Comparison of ENCODE assay signal across 24 cellular contexts in the genomic region with DNA sequence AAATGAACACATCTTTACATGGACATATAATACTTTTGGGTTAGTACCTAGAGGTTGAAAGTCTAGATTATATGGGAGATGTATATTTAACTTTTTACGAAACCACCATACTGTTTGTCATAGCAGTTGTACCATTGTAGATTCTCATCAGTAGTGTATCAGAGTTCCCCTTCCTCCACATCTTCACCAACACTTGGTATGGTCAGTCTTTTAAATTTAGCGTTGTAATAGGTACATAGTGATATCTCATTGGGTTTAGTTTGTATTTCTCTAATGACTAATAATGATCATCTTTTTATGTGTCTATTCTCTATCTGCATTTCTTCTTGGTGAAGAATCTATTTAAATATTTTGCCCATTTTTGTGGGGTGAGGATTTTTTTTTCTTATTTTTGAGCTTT.
DNase-seq lines count a peak whose midpoint lies in the region; ATAC-seq, FAIRE-seq and TF ChIP-seq lines count a peak whose summit lies in the region.
"Had no signal": no experiment of that assay in that cellular context is flagged by ENCODE, and none has a peak within 500 bp of the region (broad histone marks: within the 10 kb centered on the region; RNA-seq: fewer than 3 reads in every experiment).

No MANE protein-coding gene starts in this region.

- H3K9me3 ChIP-seq in A549 (peaks cover 10% of the 10 kb centered on the region; the same call in 1 of the 3 replicates), HEK293 (ENCODE audit: control insufficient read depth, insufficient read depth, low read depth, low read length) (no peaks in the 10 kb centered on the region), GM12878 (replicated peaks; ENCODE audit: control insufficient read depth, insufficient read depth, low read length) (peaks cover 16% of the 10 kb centered on the region), endodermal cell (ENCODE audit: control insufficient read depth, low read length) (peaks cover 53% of the 10 kb centered on the region), breast epithelium (peaks cover 4 to 29% of the 10 kb centered on the region in 2 donors)
- H3K9me3 ChIP-seq: BE2C had no signal

- SMC1A ChIA-PET in GM12878 (lab: Charles Lee; ENCODE audit: uncharacterized antibody, unreplicated experiment) = interaction anchor here (0.7 to 1.0 kb wide), 3 partner anchors 11 to 28 kb away, joined by 3 read pairs; no protein-coding TSS in a partner anchor

- H3K9me3 Mint-ChIP-seq in endodermal cell = peaks cover 47% of the 10 kb centered on the region

- ATAC-seq in A549 (no peak), GM12878 (no peak), GM18519 (IDR thresholded peaks at IDR 0.05; ENCODE audit: low FRiP score, unreplicated experiment) (no peak)

- H3K27ac ChIP-seq in A549 (no peak overlapping the region), HEK293 (ENCODE audit: extremely low read depth, low read depth, low read length) (no peak overlapping the region), GM12878 (ENCODE audit: control insufficient read depth, insufficient read depth) (no peak overlapping the region), endodermal cell (ENCODE audit: low read depth, low read length) (no peak overlapping the region), breast epithelium (no peak overlapping the region)
- H3K27ac ChIP-seq: BLaER1 had no signal

- H3K4me3 ChIP-seq in A549 (no peak overlapping the region), HEK293 (ENCODE audit: low read depth, low read length) (no peak overlapping the region), GM12878 (no peak overlapping the region), endodermal cell (ENCODE audit: low read length) (peak overlapping the region; percentile 56), breast epithelium (no peak overlapping the region)
- H3K4me3 ChIP-seq: BLaER1 had no signal

- H3K4me1 ChIP-seq in A549 = peaks cover 28% of the 10 kb centered on the region
- H3K4me1 ChIP-seq in HEK293 (ENCODE audit: control insufficient read depth, insufficient read depth, low read length) = no peaks in the 10 kb centered on the region
- peaks cover 11% of the 10 kb centered on the region; the same call in 1 of the 2 replicates for H3K4me1 ChIP-seq in GM12878 (ENCODE audit: control insufficient read depth, insufficient read depth, low read length)
- H3K4me1 ChIP-seq in endodermal cell (ENCODE audit: control insufficient read depth, insufficient read depth, low read length) = no peaks in the 10 kb centered on the region
- no peaks in the 10 kb centered on the region for H3K4me1 ChIP-seq in breast epithelium
- H3K4me1 ChIP-seq: BE2C, BLaER1 had no signal

- FAIRE-seq in A549 (lab: Jason Lieb, UNC) (peak; percentile 87), GM12878 (lab: Jason Lieb, UNC) (no peak)
- FAIRE-seq: G401.6, GM12892, GM18507, GM19239 had no signal

- H3K9ac ChIP-seq in GM12878 (ENCODE audit: control insufficient read depth, insufficient read depth, low read length) (no peak overlapping the region), endodermal cell (ENCODE audit: extremely low read depth, low read length, poor library complexity, severe bottlenecking) (no peak overlapping the region)
- H3K9ac ChIP-seq: BLaER1 had no signal

- POLR2A ChIA-PET in A549 (lab: Yijun Ruan, JAX) = no interaction called here
- POLR2A ChIA-PET in HEK293 (lab: Yijun Ruan, JAX) = no interaction called here
- POLR2A ChIA-PET in GM12878 (lab: Charles Lee) = no interaction called here

- in situ Hi-C loops in GM12878 (cut with MboI) = no loop called here

- BruUV-seq in GM12878 (replicated peaks; lab: Mats Ljungman, UMichigan) = no TSS peak

- no peak overlapping the region for H3K4me3 Mint-ChIP-seq in endodermal cell
- H3K4me3 Mint-ChIP-seq: CD14-positive monocyte; CD4-positive, alpha-beta memory T cell; CD4-positive, CD25-positive, alpha-beta regulatory T cell; CD8-positive, alpha-beta memory T cell had no signal

- RAD21 ChIA-PET in GM12878 (lab: Charles Lee; ENCODE audit: unreplicated experiment) = interaction anchor here (1.0 to 1.1 kb wide), 2 partner anchors 16 to 91 kb away, joined by 3 read pairs; no protein-coding TSS in a partner anchor

- DNase-seq in A549 (ENCODE audit: low read depth in 1 of 2, low spot score in 1 of 2) = no peak
- DNase-seq in GM12878 (ENCODE audit: low read depth, low spot score) = no peak
- DNase-seq in endodermal cell = no peak
- DNase-seq in breast epithelium (ENCODE audit: low spot score in 2 of 2) = no peak
- no peak for DNase-seq in stimulated activated CD4-positive, alpha-beta T cell treated with anti-CD3 and anti-CD28 coated beads, Interleukin-2, amount 100 ng/mL, for 24 hours
- no peak for DNase-seq in DMS114 treated with DMSO at 0.1 percent for 48 hours (lab: John Stamatoyannopoulos, UW; ENCODE audit: unreplicated experiment)
- DNase-seq: ACHN; BE2C; C1 segment of cervical spinal cord; CD4-positive, alpha-beta memory T cell; CD4-positive, CD25-positive, alpha-beta regulatory T cell; CD8-positive, alpha-beta memory T cell; COR-L47; DMS 273 treated with DMSO at 0.1 percent for 48 hours; DMS79 treated with DMSO at 0.1 percent for 48 hours; GF-D8 had no signal

- no peak overlapping the region for H2AFZ ChIP-seq in GM12878 (ENCODE audit: control insufficient read depth, low read depth, low read length)

- no peak for TF ChIP-seq RAD21 in A549 (conservative IDR thresholded peaks at IDR 0.05 in 1 of 2, IDR thresholded peaks at IDR 0.05 in 1 of 2)
- no peak for TF ChIP-seq RAD21 in GM12878 (IDR thresholded peaks at IDR 0.05; ENCODE audit: insufficient read depth, low read depth, low read length)

- intact Hi-C loops in GM12878 (cut with micrococcal nuclease; ENCODE audit: unreplicated experiment) (no loop called here), breast epithelium (cut with DNase I; ENCODE audit: low total_unique reads) (no loop called here)

- no peak overlapping the region for H3K27ac Mint-ChIP-seq in endodermal cell
- H3K27ac Mint-ChIP-seq: CD14-positive monocyte; CD4-positive, CD25-positive, alpha-beta regulatory T cell; CD8-positive, alpha-beta memory T cell had no signal

- no peaks in the 10 kb centered on the region for H4K20me1 ChIP-seq in GM12878 (ENCODE audit: control insufficient read depth, insufficient read depth)
- H4K20me1 ChIP-seq: BLaER1 had no signal

- no peaks in the 10 kb centered on the region for H3K79me2 ChIP-seq in GM12878 (ENCODE audit: control insufficient read depth, insufficient read depth, low read length)

- CTCF ChIA-PET in A549 (lab: Yijun Ruan, JAX) = no interaction called here
- CTCF ChIA-PET in HEK293 (lab: Yijun Ruan, JAX) = interaction anchor here (0.6 kb wide), 1 partner anchor 135 kb away, joined by 3 read pairs; no protein-coding TSS in a partner anchor
- CTCF ChIA-PET in GM12878 (lab: Yijun Ruan, JAX) = no interaction called here

- no peak overlapping the region for H3K4me2 ChIP-seq in A549
- H3K4me2 ChIP-seq in GM12878 (ENCODE audit: control insufficient read depth, insufficient read depth) = no peak overlapping the region
- H3K4me2 ChIP-seq: BLaER1 had no signal

- no peak for TF ChIP-seq POLR2A in A549 (IDR thresholded peaks at IDR 0.05; ENCODE audit: low read length)
- TF ChIP-seq POLR2A in GM12878 (IDR thresholded peaks at IDR 0.05; ENCODE audit: low read depth, low read length) = no peak
- no peak for TF ChIP-seq POLR2A in breast epithelium (IDR thresholded peaks at IDR 0.05)

- H3K4me1 Mint-ChIP-seq in endodermal cell = peaks cover 14% of the 10 kb centered on the region
- H3K4me1 Mint-ChIP-seq: CD4-positive, alpha-beta memory T cell; CD4-positive, CD25-positive, alpha-beta regulatory T cell; CD8-positive, alpha-beta memory T cell had no signal

- H3K36me3 Mint-ChIP-seq in endodermal cell (ENCODE audit: low read depth) = peaks cover 1% of the 10 kb centered on the region

- H3K27me3 ChIP-seq in GM12878 (replicated peaks in 1 of 2; ENCODE audit: control insufficient read depth in 2 of 2, insufficient read depth in 2 of 2, low read length in 1 of 2) (no peaks in the 10 kb centered on the region), endodermal cell (ENCODE audit: control insufficient read depth, insufficient read depth, low read length, poor library complexity, severe bottlenecking) (no peaks in the 10 kb centered on the region), breast epithelium (no peaks in the 10 kb centered on the region)
- H3K27me3 ChIP-seq: BE2C, BLaER1 had no signal

- no peaks in the 10 kb centered on the region for H3K36me3 ChIP-seq in HEK293 (ENCODE audit: control insufficient read depth in 2 of 2, insufficient read depth in 1 of 2, low read length in 2 of 2)
- H3K36me3 ChIP-seq in GM12878 (ENCODE audit: control insufficient read depth in 2 of 2, insufficient read depth in 2 of 2, low read length in 1 of 2) = no peaks in the 10 kb centered on the region; a peak in 1 of 4 replicates
- no peaks in the 10 kb centered on the region for H3K36me3 ChIP-seq in endodermal cell (ENCODE audit: control insufficient read depth, insufficient read depth, low read length)
- no peaks in the 10 kb centered on the region for H3K36me3 ChIP-seq in breast epithelium
- H3K36me3 ChIP-seq: BE2C, BLaER1 had no signal

- TF ChIP-seq CTCF in A549 (IDR thresholded peaks at IDR 0.05) = no peak
- TF ChIP-seq CTCF in HEK293 (tag by site-specific recombination; IDR thresholded peaks at IDR 0.05) = no peak
- TF ChIP-seq CTCF in GM12878 (IDR thresholded peaks at IDR 0.05 in 2 of 3, conservative IDR thresholded peaks at IDR 0.05 in 1 of 3; ENCODE audit: control insufficient read depth in 2 of 3, extremely low read depth in 1 of 3, insufficient read depth in 1 of 3, low read depth in 3 of 3, low read length in 3 of 3) = no peak
- TF ChIP-seq CTCF in endodermal cell (conservative IDR thresholded peaks at IDR 0.05) = no peak
- TF ChIP-seq CTCF in breast epithelium (IDR thresholded peaks at IDR 0.05) = no peak

- no peak for TF ChIP-seq EP300 in A549 (IDR thresholded peaks at IDR 0.05)
- TF ChIP-seq EP300 in GM12878 (IDR thresholded peaks at IDR 0.05; ENCODE audit: borderline replicate concordance in 1 of 2, control insufficient read depth in 1 of 2, low read depth in 2 of 2, low read length in 2 of 2) = no peak

- no peaks in the 10 kb centered on the region for H3K27me3 Mint-ChIP-seq in endodermal cell (ENCODE audit: insufficient read depth)
- H3K27me3 Mint-ChIP-seq: CD4-positive, alpha-beta memory T cell; CD8-positive, alpha-beta memory T cell had no signal

- WGBS in A549 (ENCODE audit: missing lambda C conversion rate) = 93% methylated on average over 2 of the region's 2 CpGs
- WGBS in GM12878 (ENCODE audit: insufficient coverage, insufficient replicate concordance, low lambda C conversion rate, missing lambda C conversion rate) = 100% methylated on average over 2 of the region's 2 CpGs
- WGBS in endodermal cell (ENCODE audit: insufficient coverage in 1 of 2, insufficient read length in 1 of 2), 2 experiments = 86% methylated on average over 1 of the region's 2 CpGs; no CpG with 5 or more reads in 1 of the 2 experiments

TF ChIP-seq in HEK293, 187 proteins besides CTCF, POLR2A, EP300 and RAD21 (continues in another document):
- TF ChIP-seq ZNF707 (tag by site-specific recombination; IDR thresholded peaks at IDR 0.05) = no peak
